8 cellular contexts compared by ENCODE assay signal in the genomic region with DNA sequence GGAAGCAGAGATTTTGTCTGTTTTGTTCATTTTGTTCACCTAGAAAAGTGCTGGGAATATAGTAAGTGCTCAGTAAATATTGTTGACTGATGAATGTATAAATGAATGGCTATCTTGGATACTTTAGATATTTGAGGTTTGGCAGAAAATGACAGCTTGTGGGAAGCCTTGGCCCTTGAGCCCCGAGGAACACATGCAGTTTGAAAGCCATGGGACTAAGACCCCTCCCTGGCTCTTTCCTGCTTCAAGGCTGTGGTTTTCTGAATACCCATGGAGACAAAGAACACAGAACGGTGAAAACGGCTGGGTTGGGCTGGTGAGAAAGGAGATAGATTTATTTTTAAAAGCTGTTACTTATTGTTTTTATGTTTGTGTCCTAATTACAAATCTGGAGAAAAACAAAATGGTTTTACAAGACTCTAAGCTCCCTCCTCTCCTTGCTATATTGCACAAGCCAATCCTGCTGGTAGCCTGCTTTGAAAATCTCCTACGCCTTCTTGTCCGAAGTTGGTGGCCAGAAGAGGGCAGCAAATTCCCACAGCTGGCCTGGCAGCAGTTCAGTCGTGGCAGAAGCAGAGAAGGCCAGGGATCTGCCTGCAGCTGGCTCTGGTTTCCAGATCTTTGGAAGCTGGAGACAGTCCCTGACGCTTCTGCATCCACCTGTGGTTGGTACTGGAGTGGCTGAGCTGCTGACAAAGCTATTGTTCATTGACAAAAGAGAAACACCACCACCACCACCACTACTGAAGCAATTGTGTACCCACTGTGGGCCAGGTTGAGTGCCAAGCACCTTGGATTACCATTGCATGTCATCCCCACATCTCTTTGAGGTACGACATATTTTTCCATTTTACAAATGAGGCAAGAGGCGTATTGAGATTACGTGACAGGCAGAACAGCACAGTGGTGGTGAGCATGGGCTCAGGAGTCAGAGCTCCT. TPM values are rescaled to one million over a fixed set of nuclear protein-coding genes. Genes with fewer than 3 reads are reported as not detected.
DNase-seq lines count a peak whose midpoint lies in the region; ATAC-seq, FAIRE-seq and TF ChIP-seq lines count a peak whose summit lies in the region.

No MANE protein-coding gene starts in this region.

- no peak overlapping the region for H3K27ac ChIP-seq in GM23248
- H3K27ac ChIP-seq in dorsolateral prefrontal cortex: peak overlapping the region in 17 of 59 donors; percentile 2 to 72 (median 36)
- H3K27ac ChIP-seq in HepG2 (ENCODE audit: extremely low read length, insufficient read depth, low read length): no peak overlapping the region

- CTCF ChIA-PET in HepG2 (lab: Yijun Ruan, JAX; ENCODE audit: low intra/inter-chr PET ratio, low total read pairs): interaction anchor here (0.7 to 3.4 kb wide), 4 partner anchors 135 to 608 kb away, joined by 4 to 41 read pairs (median 5); no protein-coding TSS in a partner anchor

- no peak overlapping the region for H3K4me2 ChIP-seq in GM23248 (ENCODE audit: unreplicated experiment)
- no peak overlapping the region for H3K4me2 ChIP-seq in HepG2 (ENCODE audit: low read depth, low read length)

- 0 out of 2 replicates have a peak, but pooled peaks cover 2% of the 10 kb centered on the region for H3K4me1 ChIP-seq in GM23248 (ENCODE audit: insufficient read depth)
- H3K4me1 ChIP-seq in HepG2 (ENCODE audit: insufficient read depth, low read length): no peaks in the 10 kb centered on the region

- intact Hi-C loops in dorsolateral prefrontal cortex (cut with DNase I): loop anchor here (2.0 to 5.0 kb wide), 6 partner anchors 135 to 615 kb away; no protein-coding TSS in a partner anchor
- intact Hi-C loops in HepG2 (cut with micrococcal nuclease; ENCODE audit: unreplicated experiment): loop anchor here (5.0 kb wide), 1 partner anchor 510 kb away; no protein-coding TSS in a partner anchor

- no TSS peak for BruUV-seq in HepG2 (replicated peaks; lab: Mats Ljungman, UMichigan)

- ATAC-seq in HepG2: peak; percentile 95
- ATAC-seq in GM21423 (IDR thresholded peaks at IDR 0.05; ENCODE audit: unreplicated experiment): no peak

- no peak for TF ChIP-seq EP300 in HepG2 (IDR thresholded peaks at IDR 0.05; ENCODE audit: low read depth in 2 of 2, low read length in 2 of 2)
- TF ChIP-seq EP300 in HepG2 (CRISPR knock-in tag; IDR thresholded peaks at IDR 0.05; ENCODE audit: borderline replicate concordance): no peak

- no peak overlapping the region for H3K9ac ChIP-seq in GM23248
- H3K9ac ChIP-seq in HepG2 (ENCODE audit: insufficient read depth, low read depth, low read length): no peak overlapping the region

- H3K27me3 ChIP-seq in GM23248 (replicated peaks; ENCODE audit: insufficient read depth): peaks cover 14% of the 10 kb centered on the region
- peaks cover 0 to 2% (median 0%) of the 10 kb centered on the region in 45 donors for H3K27me3 ChIP-seq in dorsolateral prefrontal cortex
- H3K27me3 ChIP-seq in HepG2 (ENCODE audit: control insufficient read depth in 1 of 2, insufficient read depth in 2 of 2, low read length in 2 of 2): peaks cover 1 to 32% of the 10 kb centered on the region in 2 experiments; a peak in 3 of 5 replicates

- peak; percentile 57 to 95 (median 85) for TF ChIP-seq CTCF in dorsolateral prefrontal cortex (IDR thresholded peaks at IDR 0.05 in 54 of 56, conservative IDR thresholded peaks at IDR 0.05 in 2 of 56; ENCODE audit: low read depth in 1 of 56, partially characterized antibody in 56 of 56)
- TF ChIP-seq CTCF in HepG2 (CRISPR knock-in tag; IDR thresholded peaks at IDR 0.05): peak; percentile 91

- in situ Hi-C loops in GM23248 (cut with MboI): no loop called here
- in situ Hi-C loops in HepG2 (cut with HindIII; ENCODE audit: extremely low pct_ligation_motif_present, low pct_unique_long_range_greater_than_20kb): no loop called here

- H3K9me3 ChIP-seq in GM23248 (ENCODE audit: low read depth) (no peaks in the 10 kb centered on the region), HepG2 (ENCODE audit: low read length) (no peaks in the 10 kb centered on the region)

- H3K9me2 ChIP-seq in GM23248 (ENCODE audit: insufficient read depth): no peaks in the 10 kb centered on the region

- POLR2A ChIA-PET in HepG2 (lab: Yijun Ruan, JAX): no interaction called here

- FAIRE-seq in HepG2 (lab: Jason Lieb, UNC): peak; percentile 80

- H4K20me1 ChIP-seq in GM23248 (ENCODE audit: insufficient read depth) (no peaks in the 10 kb centered on the region), HepG2 (ENCODE audit: insufficient read depth, low read length) (no peaks in the 10 kb centered on the region)

- H3K4me3 ChIP-seq in GM23248 (no peak overlapping the region), dorsolateral prefrontal cortex (no peak overlapping the region), HepG2 (replicated peaks in 1 of 3; ENCODE audit: insufficient read depth in 1 of 3, low read depth in 2 of 3, low read length in 3 of 3) (no peak overlapping the region)

- DNase-seq in AG08395 (ENCODE audit: low spot score) (peak; percentile 95), GM23248 (peak; percentile 95), NCI-H2227 treated with DMSO at 0.1 percent for 48 hours (lab: John Stamatoyannopoulos, UW) (peak; percentile 51), dorsolateral prefrontal cortex (peak; percentile 34 to 89 (median 85)), HepG2 (ENCODE audit: low spot score) (peak; percentile 53)
- peak; percentile 22 for DNase-seq in activated CD4-positive, alpha-beta T cell treated with anti-CD3 and anti-CD28 coated beads for 1 hour
- DNase-seq in stimulated activated CD4-positive, alpha-beta T cell treated with anti-CD3 and anti-CD28 coated beads, TNF-alpha, amount 100 ng/mL, for 48 hours (ENCODE audit: low read depth in 3 of 3): peak; percentile 20 to 26 (median 26)

- H3K36me3 ChIP-seq in GM23248 (ENCODE audit: low read depth): no peaks in the 10 kb centered on the region
- H3K36me3 ChIP-seq in HepG2 (replicated peaks in 1 of 2; ENCODE audit: control insufficient read depth in 1 of 2, insufficient read depth in 2 of 2, low read length in 2 of 2): no peaks in the 10 kb centered on the region

- H2AFZ ChIP-seq in GM23248 (no peak overlapping the region), HepG2 (ENCODE audit: low read length) (no peak overlapping the region)

- TF ChIP-seq POLR2A in HepG2 (IDR thresholded peaks at IDR 0.05; ENCODE audit: insufficient read depth in 1 of 2, low read depth in 2 of 2, low read length in 2 of 2): no peak

- peak; percentile 69; the same call in 1 of the 2 replicates for TF ChIP-seq RAD21 in HepG2 (CRISPR knock-in tag; IDR thresholded peaks at IDR 0.05)

- H3F3A ChIP-seq in GM23248 (ENCODE audit: insufficient read depth): no peaks in the 10 kb centered on the region

- H3K79me2 ChIP-seq in GM23248 (ENCODE audit: insufficient read depth) (no peaks in the 10 kb centered on the region), HepG2 (ENCODE audit: insufficient read depth, low read length) (no peaks in the 10 kb centered on the region)

- WGBS in GM23248 (ENCODE audit: low coverage in 1 of 2, low lambda C conversion rate in 2 of 2, missing lambda C conversion rate in 2 of 2), 2 experiments: 13 to 14% methylated on average over 10 of the region's 10 CpGs
- WGBS in HepG2 (ENCODE audit: low lambda C conversion rate): 7% methylated on average over 10 of the region's 10 CpGs

RNA-seq across cellular contexts. Expression of gene KRT85, which starts 5.2 kb away (rescaled TPM):
- total RNA-seq in GM23248 (2014; rRNA removed; shearing (Covaris generic)): not detected in 2 replicates
- polyA plus RNA-seq in GM23248 (2016; fragmentation: Nextera tagmentation; extraction: Ambion mirVana) (not detected in 2 replicates), HepG2 (2011; rRNA removed) (not detected in 2 replicates)
- total RNA-seq in dorsolateral prefrontal cortex (not detected), HepG2 (2016; rRNA removed; fragmentation: Illumina TruSeq; extraction: Trizol) (not detected in 2 replicates)
- not detected in 2 replicates for total RNA-seq in HepG2 (2016; cell fraction: cytosol; rRNA removed; fragmentation: Illumina TruSeq; extraction: Trizol; ENCODE audit: low read depth)
- not detected in 2 replicates for total RNA-seq in HepG2 (2016; cell fraction: insoluble cytoplasmic fraction; rRNA removed; fragmentation: Illumina TruSeq; extraction: Trizol)
- not detected in 2 replicates for total RNA-seq in HepG2 (2016; cell fraction: membrane; rRNA removed; fragmentation: Illumina TruSeq; extraction: Trizol)
- total RNA-seq in HepG2 (2016; cell fraction: nucleus; rRNA removed; fragmentation: Illumina TruSeq; extraction: Trizol): not detected in 2 replicates
- polyA plus RNA-seq in HepG2 (2011; cell fraction: cytosol; rRNA removed): not detected in 2 replicates
- not detected in 2 replicates for polyA plus RNA-seq in HepG2 (2011; cell fraction: nucleus; rRNA removed)
- not detected in 2 replicates for polyA plus RNA-seq in HepG2 (2012)
- polyA plus RNA-seq in HepG2 (2016; cell fraction: cytosol; fragmentation: Illumina TruSeq; extraction: Trizol; ENCODE audit: low read depth): not detected in 2 replicates
- polyA plus RNA-seq in HepG2 (2016; cell fraction: insoluble cytoplasmic fraction; fragmentation: Illumina TruSeq; extraction: Trizol; ENCODE audit: low read depth): not detected in 2 replicates
- polyA plus RNA-seq in HepG2 (2016; cell fraction: membrane; fragmentation: Illumina TruSeq; extraction: Trizol; ENCODE audit: low read depth): not detected in 2 replicates
- not detected in 2 replicates for polyA plus RNA-seq in HepG2 (2016; cell fraction: nucleus; fragmentation: Illumina TruSeq; extraction: Trizol; ENCODE audit: insufficient read depth, low read depth)
- not detected in 2 replicates for polyA minus RNA-seq in HepG2 (2011; rRNA and poly(A)+ RNA removed; ENCODE audit: low replicate concordance)
- polyA minus RNA-seq in HepG2 (2011; cell fraction: cytosol; rRNA and poly(A)+ RNA removed): not detected in 2 replicates
- polyA minus RNA-seq in HepG2 (2011; cell fraction: nucleus; rRNA and poly(A)+ RNA removed): not detected in 2 replicates

RNA-seq across cellular contexts. Expression of gene KRT84, which starts 13.0 kb away (rescaled TPM):
- total RNA-seq in GM23248 (2014; rRNA removed; shearing (Covaris generic)): not detected in 2 replicates
- polyA plus RNA-seq in GM23248 (2016; fragmentation: Nextera tagmentation; extraction: Ambion mirVana) (not detected in 2 replicates), HepG2 (2011; rRNA removed) (not detected in 2 replicates)
- total RNA-seq in dorsolateral prefrontal cortex (under 1 TPM in 10 of 120 experiments, not detected in 110; 0.20 to 0.36 (median 0.24) TPM), HepG2 (2016; rRNA removed; fragmentation: Illumina TruSeq; extraction: Trizol) (not detected in 2 replicates)
- total RNA-seq in HepG2 (2016; cell fraction: cytosol; rRNA removed; fragmentation: Illumina TruSeq; extraction: Trizol; ENCODE audit: low read depth): not detected in 2 replicates
- not detected in 2 replicates for total RNA-seq in HepG2 (2016; cell fraction: insoluble cytoplasmic fraction; rRNA removed; fragmentation: Illumina TruSeq; extraction: Trizol)
- not detected in 2 replicates for total RNA-seq in HepG2 (2016; cell fraction: membrane; rRNA removed; fragmentation: Illumina TruSeq; extraction: Trizol)
- not detected in 2 replicates for total RNA-seq in HepG2 (2016; cell fraction: nucleus; rRNA removed; fragmentation: Illumina TruSeq; extraction: Trizol)
- not detected in 2 replicates for polyA plus RNA-seq in HepG2 (2011; cell fraction: cytosol; rRNA removed)
- not detected in 2 replicates for polyA plus RNA-seq in HepG2 (2011; cell fraction: nucleus; rRNA removed)
- not detected in 2 replicates for polyA plus RNA-seq in HepG2 (2012)
- not detected in 2 replicates for polyA plus RNA-seq in HepG2 (2016; cell fraction: cytosol; fragmentation: Illumina TruSeq; extraction: Trizol; ENCODE audit: low read depth)
- polyA plus RNA-seq in HepG2 (2016; cell fraction: insoluble cytoplasmic fraction; fragmentation: Illumina TruSeq; extraction: Trizol; ENCODE audit: low read depth): not detected in 2 replicates
- not detected in 2 replicates for polyA plus RNA-seq in HepG2 (2016; cell fraction: membrane; fragmentation: Illumina TruSeq; extraction: Trizol; ENCODE audit: low read depth)
- not detected in 2 replicates for polyA plus RNA-seq in HepG2 (2016; cell fraction: nucleus; fragmentation: Illumina TruSeq; extraction: Trizol; ENCODE audit: insufficient read depth, low read depth)
- not detected in 2 replicates for polyA minus RNA-seq in HepG2 (2011; rRNA and poly(A)+ RNA removed; ENCODE audit: low replicate concordance)
- polyA minus RNA-seq in HepG2 (2011; cell fraction: cytosol; rRNA and poly(A)+ RNA removed): not detected in 2 replicates
- not detected in 2 replicates for polyA minus RNA-seq in HepG2 (2011; cell fraction: nucleus; rRNA and poly(A)+ RNA removed)

RNA-seq across cellular contexts. Expression of gene KRT82, which starts 33.6 kb away (rescaled TPM):
- not detected in 2 replicates for total RNA-seq in GM23248 (2014; rRNA removed; shearing (Covaris generic))
- polyA plus RNA-seq in GM23248 (2016; fragmentation: Nextera tagmentation; extraction: Ambion mirVana) (not detected in 2 replicates), HepG2 (2011; rRNA removed) (not detected in 2 replicates)
- total RNA-seq in dorsolateral prefrontal cortex (under 1 TPM in 2 of 120 experiments, not detected in 118; 0.16 to 0.21 TPM), HepG2 (2016; rRNA removed; fragmentation: Illumina TruSeq; extraction: Trizol) (not detected in 2 replicates)
- not detected in 2 replicates for total RNA-seq in HepG2 (2016; cell fraction: cytosol; rRNA removed; fragmentation: Illumina TruSeq; extraction: Trizol; ENCODE audit: low read depth)
- not detected in 2 replicates for total RNA-seq in HepG2 (2016; cell fraction: insoluble cytoplasmic fraction; rRNA removed; fragmentation: Illumina TruSeq; extraction: Trizol)
- total RNA-seq in HepG2 (2016; cell fraction: membrane; rRNA removed; fragmentation: Illumina TruSeq; extraction: Trizol): not detected in 2 replicates
- total RNA-seq in HepG2 (2016; cell fraction: nucleus; rRNA removed; fragmentation: Illumina TruSeq; extraction: Trizol): not detected in 2 replicates
- not detected in 2 replicates for polyA plus RNA-seq in HepG2 (2011; cell fraction: cytosol; rRNA removed)
- polyA plus RNA-seq in HepG2 (2011; cell fraction: nucleus; rRNA removed): not detected in 2 replicates
- not detected in 2 replicates for polyA plus RNA-seq in HepG2 (2012)
- polyA plus RNA-seq in HepG2 (2016; cell fraction: cytosol; fragmentation: Illumina TruSeq; extraction: Trizol; ENCODE audit: low read depth): not detected in 2 replicates
- polyA plus RNA-seq in HepG2 (2016; cell fraction: insoluble cytoplasmic fraction; fragmentation: Illumina TruSeq; extraction: Trizol; ENCODE audit: low read depth): not detected in 2 replicates
- not detected in 2 replicates for polyA plus RNA-seq in HepG2 (2016; cell fraction: membrane; fragmentation: Illumina TruSeq; extraction: Trizol; ENCODE audit: low read depth)
- not detected in 2 replicates for polyA plus RNA-seq in HepG2 (2016; cell fraction: nucleus; fragmentation: Illumina TruSeq; extraction: Trizol; ENCODE audit: insufficient read depth, low read depth)
- polyA minus RNA-seq in HepG2 (2011; rRNA and poly(A)+ RNA removed; ENCODE audit: low replicate concordance): not detected in 2 replicates
- polyA minus RNA-seq in HepG2 (2011; cell fraction: cytosol; rRNA and poly(A)+ RNA removed): not detected in 2 replicates
- not detected in 2 replicates for polyA minus RNA-seq in HepG2 (2011; cell fraction: nucleus; rRNA and poly(A)+ RNA removed)

RNA-seq across cellular contexts. Expression of gene KRT83, which starts 51.3 kb away (rescaled TPM):
- not detected in 2 replicates for total RNA-seq in GM23248 (2014; rRNA removed; shearing (Covaris generic))
- polyA plus RNA-seq in GM23248 (2016; fragmentation: Nextera tagmentation; extraction: Ambion mirVana) (not detected in 2 replicates), HepG2 (2011; rRNA removed) (not detected in 2 replicates)
- total RNA-seq in dorsolateral prefrontal cortex (1 to 10 TPM in 12 of 120 experiments, under 1 TPM in 72, not detected in 36; 0.22 to 2.9 (median 0.56) TPM), HepG2 (2016; rRNA removed; fragmentation: Illumina TruSeq; extraction: Trizol) (not detected in 2 replicates)
- not detected in 2 replicates for total RNA-seq in HepG2 (2016; cell fraction: cytosol; rRNA removed; fragmentation: Illumina TruSeq; extraction: Trizol; ENCODE audit: low read depth)
- total RNA-seq in HepG2 (2016; cell fraction: insoluble cytoplasmic fraction; rRNA removed; fragmentation: Illumina TruSeq; extraction: Trizol): not detected in 2 replicates
- total RNA-seq in HepG2 (2016; cell fraction: membrane; rRNA removed; fragmentation: Illumina TruSeq; extraction: Trizol): not detected in 2 replicates
- total RNA-seq in HepG2 (2016; cell fraction: nucleus; rRNA removed; fragmentation: Illumina TruSeq; extraction: Trizol): not detected in 2 replicates
- not detected in 2 replicates for polyA plus RNA-seq in HepG2 (2011; cell fraction: cytosol; rRNA removed)
- not detected in 2 replicates for polyA plus RNA-seq in HepG2 (2011; cell fraction: nucleus; rRNA removed)
- not detected in 2 replicates for polyA plus RNA-seq in HepG2 (2012)
- polyA plus RNA-seq in HepG2 (2016; cell fraction: cytosol; fragmentation: Illumina TruSeq; extraction: Trizol; ENCODE audit: low read depth): not detected in 2 replicates
- not detected in 2 replicates for polyA plus RNA-seq in HepG2 (2016; cell fraction: insoluble cytoplasmic fraction; fragmentation: Illumina TruSeq; extraction: Trizol; ENCODE audit: low read depth)
- not detected in 2 replicates for polyA plus RNA-seq in HepG2 (2016; cell fraction: membrane; fragmentation: Illumina TruSeq; extraction: Trizol; ENCODE audit: low read depth)
- polyA plus RNA-seq in HepG2 (2016; cell fraction: nucleus; fragmentation: Illumina TruSeq; extraction: Trizol; ENCODE audit: insufficient read depth, low read depth): not detected in 2 replicates
- polyA minus RNA-seq in HepG2 (2011; rRNA and poly(A)+ RNA removed; ENCODE audit: low replicate concordance): 0.98 TPM in 1 of 2 replicates, not detected in the other
- not detected in 2 replicates for polyA minus RNA-seq in HepG2 (2011; cell fraction: cytosol; rRNA and poly(A)+ RNA removed)
- not detected in 2 replicates for polyA minus RNA-seq in HepG2 (2011; cell fraction: nucleus; rRNA and poly(A)+ RNA removed)

Comparison
In these comparisons a context has a peak if more than half of its experiments do, and no peak if none do; other contexts are left out.
1. DNase-seq: peak in every context shown above with its lines; median percentile 95 in AG08395; 95 in GM23248; 85 in dorsolateral prefrontal cortex; 53 in HepG2; 51 in NCI-H2227 treated with DMSO at 0.1 percent for 48 hours; 26 in stimulated activated CD4-positive, alpha-beta T cell treated with anti-CD3 and anti-CD28 coated beads, TNF-alpha, amount 100 ng/mL, for 48 hours; 22 in activated CD4-positive, alpha-beta T cell treated with anti-CD3 and anti-CD28 coated beads for 1 hour.